1 cellular context compared by ENCODE assay signal in the genomic region with DNA sequence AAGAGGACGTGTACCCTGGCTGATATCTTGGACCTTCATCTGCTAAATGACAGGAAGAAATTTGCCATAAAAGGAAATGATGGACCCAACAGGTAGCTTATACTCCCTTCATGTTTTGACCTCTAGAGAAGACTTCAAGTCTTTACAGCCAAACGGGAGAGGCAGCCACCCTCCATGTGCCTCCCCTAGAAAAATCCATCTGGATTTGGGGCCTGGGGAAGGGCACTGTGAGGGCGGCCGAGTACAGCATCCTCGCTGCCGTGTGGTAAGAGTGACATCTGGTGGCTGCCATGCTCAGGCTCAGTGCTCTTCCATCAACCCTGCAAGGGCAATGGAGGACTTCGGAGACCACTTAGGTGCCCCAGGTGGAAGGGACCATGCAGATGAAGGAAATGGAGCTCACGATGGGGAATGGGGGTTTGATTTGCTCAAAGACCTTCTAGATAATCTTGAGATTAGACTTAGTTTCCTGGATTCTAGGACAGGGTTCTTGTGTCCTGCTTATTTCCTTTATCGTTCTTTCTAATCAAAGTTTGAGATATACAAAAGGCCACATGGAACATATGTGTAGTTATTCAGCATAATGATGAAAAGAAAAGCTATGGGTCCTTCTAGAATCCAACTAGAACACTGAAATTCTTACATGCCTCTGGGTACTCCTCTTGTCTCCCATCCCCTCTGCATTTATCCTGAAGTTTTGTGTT.
TF ChIP-seq lines count a peak whose summit lies in the region.

No MANE protein-coding gene starts in this region.

TF ChIP-seq in K562, 482 proteins besides CTCF, POLR2A, EP300 and RAD21 (continued from another document and continues in another):
- TF ChIP-seq, protein P1, sequence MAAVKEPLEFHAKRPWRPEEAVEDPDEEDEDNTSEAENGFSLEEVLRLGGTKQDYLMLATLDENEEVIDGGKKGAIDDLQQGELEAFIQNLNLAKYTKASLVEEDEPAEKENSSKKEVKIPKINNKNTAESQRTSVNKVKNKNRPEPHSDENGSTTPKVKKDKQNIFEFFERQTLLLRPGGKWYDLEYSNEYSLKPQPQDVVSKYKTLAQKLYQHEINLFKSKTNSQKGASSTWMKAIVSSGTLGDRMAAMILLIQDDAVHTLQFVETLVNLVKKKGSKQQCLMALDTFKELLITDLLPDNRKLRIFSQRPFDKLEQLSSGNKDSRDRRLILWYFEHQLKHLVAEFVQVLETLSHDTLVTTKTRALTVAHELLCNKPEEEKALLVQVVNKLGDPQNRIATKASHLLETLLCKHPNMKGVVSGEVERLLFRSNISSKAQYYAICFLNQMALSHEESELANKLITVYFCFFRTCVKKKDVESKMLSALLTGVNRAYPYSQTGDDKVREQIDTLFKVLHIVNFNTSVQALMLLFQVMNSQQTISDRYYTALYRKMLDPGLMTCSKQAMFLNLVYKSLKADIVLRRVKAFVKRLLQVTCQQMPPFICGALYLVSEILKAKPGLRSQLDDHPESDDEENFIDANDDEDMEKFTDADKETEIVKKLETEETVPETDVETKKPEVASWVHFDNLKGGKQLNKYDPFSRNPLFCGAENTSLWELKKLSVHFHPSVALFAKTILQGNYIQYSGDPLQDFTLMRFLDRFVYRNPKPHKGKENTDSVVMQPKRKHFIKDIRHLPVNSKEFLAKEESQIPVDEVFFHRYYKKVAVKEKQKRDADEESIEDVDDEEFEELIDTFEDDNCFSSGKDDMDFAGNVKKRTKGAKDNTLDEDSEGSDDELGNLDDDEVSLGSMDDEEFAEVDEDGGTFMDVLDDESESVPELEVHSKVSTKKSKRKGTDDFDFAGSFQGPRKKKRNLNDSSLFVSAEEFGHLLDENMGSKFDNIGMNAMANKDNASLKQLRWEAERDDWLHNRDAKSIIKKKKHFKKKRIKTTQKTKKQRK (IDR thresholded peaks at IDR 0.05; ENCODE audit: borderline replicate concordance, low read depth, low read length): 0 out of 2 replicates have a peak, but pooled peaks have one; percentile 9
- TF ChIP-seq YY1 (IDR thresholded peaks at IDR 0.05; ENCODE audit: borderline replicate concordance in 1 of 3, control insufficient read depth in 1 of 3, extremely low read depth in 1 of 3, insufficient read depth in 3 of 3, insufficient read length in 1 of 3, insufficient replicate concordance in 2 of 3, low read depth in 1 of 3, low read length in 2 of 3) (peak in 2 of 3 experiments; percentile 37 to 70), ZKSCAN1 (IDR thresholded peaks at IDR 0.05; ENCODE audit: low read depth, low read length) (no peak), TGIF2 (CRISPR knock-in tag; IDR thresholded peaks at IDR 0.05) (no peak), BRD9 (IDR thresholded peaks at IDR 0.05; ENCODE audit: low read depth, partially characterized antibody) (peak; percentile 37), RCOR1 (IDR thresholded peaks at IDR 0.05; ENCODE audit: borderline replicate concordance in 1 of 2, low read depth in 2 of 2, low read length in 2 of 2) (peak in 1 of 2 experiments; percentile 62; a peak in 1 of 4 replicates), XRCC4 (IDR thresholded peaks at IDR 0.05; ENCODE audit: extremely low read depth, insufficient read depth, insufficient read length) (no peak), FIP1L1 (IDR thresholded peaks at IDR 0.05; ENCODE audit: low read depth, low read length, poor library complexity, severe bottlenecking) (no peak), MAFF (IDR thresholded peaks at IDR 0.05; ENCODE audit: low read length) (no peak), CREM (IDR thresholded peaks at IDR 0.05; ENCODE audit: low read depth) (peak; percentile 31; the same call in 1 of the 2 replicates), ZEB2 (IDR thresholded peaks at IDR 0.05) (0 out of 2 replicates have a peak, but pooled peaks have one; percentile 40), TCF3 (CRISPR knock-in tag; IDR thresholded peaks at IDR 0.05) (peak; percentile 25; the same call in 1 of the 2 replicates), LCOR (CRISPR knock-in tag; IDR thresholded peaks at IDR 0.05) (peak; percentile 80; the same call in 1 of the 2 replicates), ARID2 (IDR thresholded peaks at IDR 0.05) (peak; percentile 98)
- TF ChIP-seq, protein P2, sequence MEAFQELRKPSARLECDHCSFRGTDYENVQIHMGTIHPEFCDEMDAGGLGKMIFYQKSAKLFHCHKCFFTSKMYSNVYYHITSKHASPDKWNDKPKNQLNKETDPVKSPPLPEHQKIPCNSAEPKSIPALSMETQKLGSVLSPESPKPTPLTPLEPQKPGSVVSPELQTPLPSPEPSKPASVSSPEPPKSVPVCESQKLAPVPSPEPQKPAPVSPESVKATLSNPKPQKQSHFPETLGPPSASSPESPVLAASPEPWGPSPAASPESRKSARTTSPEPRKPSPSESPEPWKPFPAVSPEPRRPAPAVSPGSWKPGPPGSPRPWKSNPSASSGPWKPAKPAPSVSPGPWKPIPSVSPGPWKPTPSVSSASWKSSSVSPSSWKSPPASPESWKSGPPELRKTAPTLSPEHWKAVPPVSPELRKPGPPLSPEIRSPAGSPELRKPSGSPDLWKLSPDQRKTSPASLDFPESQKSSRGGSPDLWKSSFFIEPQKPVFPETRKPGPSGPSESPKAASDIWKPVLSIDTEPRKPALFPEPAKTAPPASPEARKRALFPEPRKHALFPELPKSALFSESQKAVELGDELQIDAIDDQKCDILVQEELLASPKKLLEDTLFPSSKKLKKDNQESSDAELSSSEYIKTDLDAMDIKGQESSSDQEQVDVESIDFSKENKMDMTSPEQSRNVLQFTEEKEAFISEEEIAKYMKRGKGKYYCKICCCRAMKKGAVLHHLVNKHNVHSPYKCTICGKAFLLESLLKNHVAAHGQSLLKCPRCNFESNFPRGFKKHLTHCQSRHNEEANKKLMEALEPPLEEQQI (IDR thresholded peaks at IDR 0.05): peak; percentile 80
- TF ChIP-seq, protein P3, sequence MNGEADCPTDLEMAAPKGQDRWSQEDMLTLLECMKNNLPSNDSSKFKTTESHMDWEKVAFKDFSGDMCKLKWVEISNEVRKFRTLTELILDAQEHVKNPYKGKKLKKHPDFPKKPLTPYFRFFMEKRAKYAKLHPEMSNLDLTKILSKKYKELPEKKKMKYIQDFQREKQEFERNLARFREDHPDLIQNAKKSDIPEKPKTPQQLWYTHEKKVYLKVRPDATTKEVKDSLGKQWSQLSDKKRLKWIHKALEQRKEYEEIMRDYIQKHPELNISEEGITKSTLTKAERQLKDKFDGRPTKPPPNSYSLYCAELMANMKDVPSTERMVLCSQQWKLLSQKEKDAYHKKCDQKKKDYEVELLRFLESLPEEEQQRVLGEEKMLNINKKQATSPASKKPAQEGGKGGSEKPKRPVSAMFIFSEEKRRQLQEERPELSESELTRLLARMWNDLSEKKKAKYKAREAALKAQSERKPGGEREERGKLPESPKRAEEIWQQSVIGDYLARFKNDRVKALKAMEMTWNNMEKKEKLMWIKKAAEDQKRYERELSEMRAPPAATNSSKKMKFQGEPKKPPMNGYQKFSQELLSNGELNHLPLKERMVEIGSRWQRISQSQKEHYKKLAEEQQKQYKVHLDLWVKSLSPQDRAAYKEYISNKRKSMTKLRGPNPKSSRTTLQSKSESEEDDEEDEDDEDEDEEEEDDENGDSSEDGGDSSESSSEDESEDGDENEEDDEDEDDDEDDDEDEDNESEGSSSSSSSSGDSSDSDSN (IDR thresholded peaks at IDR 0.05; ENCODE audit: borderline replicate concordance in 1 of 2, low read depth in 2 of 2, low read length in 2 of 2): no peak
- TF ChIP-seq, protein P4, sequence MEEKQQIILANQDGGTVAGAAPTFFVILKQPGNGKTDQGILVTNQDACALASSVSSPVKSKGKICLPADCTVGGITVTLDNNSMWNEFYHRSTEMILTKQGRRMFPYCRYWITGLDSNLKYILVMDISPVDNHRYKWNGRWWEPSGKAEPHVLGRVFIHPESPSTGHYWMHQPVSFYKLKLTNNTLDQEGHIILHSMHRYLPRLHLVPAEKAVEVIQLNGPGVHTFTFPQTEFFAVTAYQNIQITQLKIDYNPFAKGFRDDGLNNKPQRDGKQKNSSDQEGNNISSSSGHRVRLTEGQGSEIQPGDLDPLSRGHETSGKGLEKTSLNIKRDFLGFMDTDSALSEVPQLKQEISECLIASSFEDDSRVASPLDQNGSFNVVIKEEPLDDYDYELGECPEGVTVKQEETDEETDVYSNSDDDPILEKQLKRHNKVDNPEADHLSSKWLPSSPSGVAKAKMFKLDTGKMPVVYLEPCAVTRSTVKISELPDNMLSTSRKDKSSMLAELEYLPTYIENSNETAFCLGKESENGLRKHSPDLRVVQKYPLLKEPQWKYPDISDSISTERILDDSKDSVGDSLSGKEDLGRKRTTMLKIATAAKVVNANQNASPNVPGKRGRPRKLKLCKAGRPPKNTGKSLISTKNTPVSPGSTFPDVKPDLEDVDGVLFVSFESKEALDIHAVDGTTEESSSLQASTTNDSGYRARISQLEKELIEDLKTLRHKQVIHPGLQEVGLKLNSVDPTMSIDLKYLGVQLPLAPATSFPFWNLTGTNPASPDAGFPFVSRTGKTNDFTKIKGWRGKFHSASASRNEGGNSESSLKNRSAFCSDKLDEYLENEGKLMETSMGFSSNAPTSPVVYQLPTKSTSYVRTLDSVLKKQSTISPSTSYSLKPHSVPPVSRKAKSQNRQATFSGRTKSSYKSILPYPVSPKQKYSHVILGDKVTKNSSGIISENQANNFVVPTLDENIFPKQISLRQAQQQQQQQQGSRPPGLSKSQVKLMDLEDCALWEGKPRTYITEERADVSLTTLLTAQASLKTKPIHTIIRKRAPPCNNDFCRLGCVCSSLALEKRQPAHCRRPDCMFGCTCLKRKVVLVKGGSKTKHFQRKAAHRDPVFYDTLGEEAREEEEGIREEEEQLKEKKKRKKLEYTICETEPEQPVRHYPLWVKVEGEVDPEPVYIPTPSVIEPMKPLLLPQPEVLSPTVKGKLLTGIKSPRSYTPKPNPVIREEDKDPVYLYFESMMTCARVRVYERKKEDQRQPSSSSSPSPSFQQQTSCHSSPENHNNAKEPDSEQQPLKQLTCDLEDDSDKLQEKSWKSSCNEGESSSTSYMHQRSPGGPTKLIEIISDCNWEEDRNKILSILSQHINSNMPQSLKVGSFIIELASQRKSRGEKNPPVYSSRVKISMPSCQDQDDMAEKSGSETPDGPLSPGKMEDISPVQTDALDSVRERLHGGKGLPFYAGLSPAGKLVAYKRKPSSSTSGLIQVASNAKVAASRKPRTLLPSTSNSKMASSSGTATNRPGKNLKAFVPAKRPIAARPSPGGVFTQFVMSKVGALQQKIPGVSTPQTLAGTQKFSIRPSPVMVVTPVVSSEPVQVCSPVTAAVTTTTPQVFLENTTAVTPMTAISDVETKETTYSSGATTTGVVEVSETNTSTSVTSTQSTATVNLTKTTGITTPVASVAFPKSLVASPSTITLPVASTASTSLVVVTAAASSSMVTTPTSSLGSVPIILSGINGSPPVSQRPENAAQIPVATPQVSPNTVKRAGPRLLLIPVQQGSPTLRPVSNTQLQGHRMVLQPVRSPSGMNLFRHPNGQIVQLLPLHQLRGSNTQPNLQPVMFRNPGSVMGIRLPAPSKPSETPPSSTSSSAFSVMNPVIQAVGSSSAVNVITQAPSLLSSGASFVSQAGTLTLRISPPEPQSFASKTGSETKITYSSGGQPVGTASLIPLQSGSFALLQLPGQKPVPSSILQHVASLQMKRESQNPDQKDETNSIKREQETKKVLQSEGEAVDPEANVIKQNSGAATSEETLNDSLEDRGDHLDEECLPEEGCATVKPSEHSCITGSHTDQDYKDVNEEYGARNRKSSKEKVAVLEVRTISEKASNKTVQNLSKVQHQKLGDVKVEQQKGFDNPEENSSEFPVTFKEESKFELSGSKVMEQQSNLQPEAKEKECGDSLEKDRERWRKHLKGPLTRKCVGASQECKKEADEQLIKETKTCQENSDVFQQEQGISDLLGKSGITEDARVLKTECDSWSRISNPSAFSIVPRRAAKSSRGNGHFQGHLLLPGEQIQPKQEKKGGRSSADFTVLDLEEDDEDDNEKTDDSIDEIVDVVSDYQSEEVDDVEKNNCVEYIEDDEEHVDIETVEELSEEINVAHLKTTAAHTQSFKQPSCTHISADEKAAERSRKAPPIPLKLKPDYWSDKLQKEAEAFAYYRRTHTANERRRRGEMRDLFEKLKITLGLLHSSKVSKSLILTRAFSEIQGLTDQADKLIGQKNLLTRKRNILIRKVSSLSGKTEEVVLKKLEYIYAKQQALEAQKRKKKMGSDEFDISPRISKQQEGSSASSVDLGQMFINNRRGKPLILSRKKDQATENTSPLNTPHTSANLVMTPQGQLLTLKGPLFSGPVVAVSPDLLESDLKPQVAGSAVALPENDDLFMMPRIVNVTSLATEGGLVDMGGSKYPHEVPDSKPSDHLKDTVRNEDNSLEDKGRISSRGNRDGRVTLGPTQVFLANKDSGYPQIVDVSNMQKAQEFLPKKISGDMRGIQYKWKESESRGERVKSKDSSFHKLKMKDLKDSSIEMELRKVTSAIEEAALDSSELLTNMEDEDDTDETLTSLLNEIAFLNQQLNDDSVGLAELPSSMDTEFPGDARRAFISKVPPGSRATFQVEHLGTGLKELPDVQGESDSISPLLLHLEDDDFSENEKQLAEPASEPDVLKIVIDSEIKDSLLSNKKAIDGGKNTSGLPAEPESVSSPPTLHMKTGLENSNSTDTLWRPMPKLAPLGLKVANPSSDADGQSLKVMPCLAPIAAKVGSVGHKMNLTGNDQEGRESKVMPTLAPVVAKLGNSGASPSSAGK (IDR thresholded peaks at IDR 0.05): 0 out of 2 replicates have a peak, but pooled peaks have one; percentile 19
- TF ChIP-seq, protein P5, sequence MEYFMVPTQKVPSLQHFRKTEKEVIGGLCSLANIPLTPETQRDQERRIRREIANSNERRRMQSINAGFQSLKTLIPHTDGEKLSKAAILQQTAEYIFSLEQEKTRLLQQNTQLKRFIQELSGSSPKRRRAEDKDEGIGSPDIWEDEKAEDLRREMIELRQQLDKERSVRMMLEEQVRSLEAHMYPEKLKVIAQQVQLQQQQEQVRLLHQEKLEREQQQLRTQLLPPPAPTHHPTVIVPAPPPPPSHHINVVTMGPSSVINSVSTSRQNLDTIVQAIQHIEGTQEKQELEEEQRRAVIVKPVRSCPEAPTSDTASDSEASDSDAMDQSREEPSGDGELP (CRISPR knock-in tag; IDR thresholded peaks at IDR 0.05; ENCODE audit: borderline replicate concordance): peak; percentile 47; the same call in 1 of the 2 replicates
